8 cellular contexts compared by ENCODE assay signal in genomic region chr1:35707253-35708178, GRCh38. TPM values are rescaled to one million over a fixed set of nuclear protein-coding genes. Genes with fewer than 3 reads are reported as not detected.
DNase-seq lines count a peak whose midpoint lies in the region; ATAC-seq and TF ChIP-seq lines count a peak whose summit lies in the region.

No MANE protein-coding gene starts in this region.

- H3K4me3 ChIP-seq in fibroblast of villous mesenchyme (ENCODE audit: low read depth, low read length) = peak overlapping the region; percentile 48

- H3K27ac Mint-ChIP-seq in activated T-cell treated with anti-CD3 and anti-CD28 coated beads, Interleukin-2, amount 50 U/mL, for 72 hours = peak overlapping the region; percentile 22

- H3K9me3 ChIP-seq in ES-I3 (ENCODE audit: control insufficient read depth, insufficient read depth, low read length) = no peaks in the 10 kb centered on the region

- H3K4me1 ChIP-seq in ES-I3 (ENCODE audit: insufficient read depth, low read length) = peaks cover 16% of the 10 kb centered on the region

- H3K27me3 Mint-ChIP-seq in activated T-cell treated with anti-CD3 and anti-CD28 coated beads, Interleukin-2, amount 50 U/mL, for 72 hours (ENCODE audit: low read depth) = peaks cover 49% of the 10 kb centered on the region

- no peaks in the 10 kb centered on the region for H3K36me3 ChIP-seq in ES-I3 (ENCODE audit: insufficient read depth, low read length)

- TF ChIP-seq CTCF in fibroblast of villous mesenchyme (IDR thresholded peaks at IDR 0.05; ENCODE audit: insufficient read depth, low read depth, low read length) (no peak), omental fat pad (IDR thresholded peaks at IDR 0.05) (no peak)

- peaks cover 19% of the 10 kb centered on the region for H3K4me1 Mint-ChIP-seq in activated T-cell treated with anti-CD3 and anti-CD28 coated beads, Interleukin-2, amount 50 U/mL, for 72 hours (ENCODE audit: low read depth)

- peak overlapping the region; percentile 70 for H3K9ac ChIP-seq in ES-I3 (ENCODE audit: low read depth, low read length)

- peak; percentile 70 to 74 for ATAC-seq in activated T-cell treated with anti-CD3 and anti-CD28 coated beads, Interleukin-2, amount 50 U/mL, for 72 hours (replicated peaks in 1 of 2)
- ATAC-seq in omental fat pad (ENCODE audit: low FRiP score) (peak; percentile 43), HG03565 (IDR thresholded peaks at IDR 0.05; ENCODE audit: unreplicated experiment) (no peak)

- H3K9me3 Mint-ChIP-seq in activated T-cell treated with anti-CD3 and anti-CD28 coated beads, Interleukin-2, amount 50 U/mL, for 72 hours = no peaks in the 10 kb centered on the region

- DNase-seq in NCI-H2196 treated with DMSO at 0.1 percent for 48 hours (lab: John Stamatoyannopoulos, UW; ENCODE audit: unreplicated experiment) (peak; percentile 62), fibroblast of villous mesenchyme (ENCODE audit: low read depth) (no peak), omental fat pad (ENCODE audit: low spot score) (no peak), glomerular visceral epithelial cell (ENCODE audit: extremely low spot score) (no peak), SIG-M5 (lab: John Stamatoyannopoulos, UW) (no peak)
- DNase-seq in activated T-cell treated with anti-CD3 and anti-CD28 coated beads, Interleukin-2, amount 50 U/mL, for 72 hours = peak; percentile 53 to 54

- no peaks in the 10 kb centered on the region for H3K36me3 Mint-ChIP-seq in activated T-cell treated with anti-CD3 and anti-CD28 coated beads, Interleukin-2, amount 50 U/mL, for 72 hours (ENCODE audit: insufficient read depth in 2 of 2)

- peak overlapping the region; percentile 82 to 88 for H3K4me3 Mint-ChIP-seq in activated T-cell treated with anti-CD3 and anti-CD28 coated beads, Interleukin-2, amount 50 U/mL, for 72 hours

RNA-seq across cellular contexts. Expression of gene C1orf216, which starts 11.2 kb away (rescaled TPM):
- 10 to 100 TPM in 1 of 2 donors, 1 to 10 TPM in 1; 9.4 to 11.6 TPM for total RNA-seq in activated T-cell treated with anti-CD3 and anti-CD28 coated beads, Interleukin-2, amount 50 U/mL, for 72 hours
- total RNA-seq in fibroblast of villous mesenchyme = 14.5 and 19.9 TPM in 2 replicates
- total RNA-seq in omental fat pad = 10 to 100 TPM in 3 of 4 donors, 1 to 10 TPM in 1; 9.6 to 28.8 (median 15.5) TPM

Comparison
In these comparisons a context has a peak if more than half of its experiments do, and no peak if none do; other contexts are left out.
1. DNase-seq: peak in NCI-H2196 treated with DMSO at 0.1 percent for 48 hours (single experiment) and activated T-cell treated with anti-CD3 and anti-CD28 coated beads, Interleukin-2, amount 50 U/mL, for 72 hours (2 of 2); none in fibroblast of villous mesenchyme (single experiment), omental fat pad (single experiment), glomerular visceral epithelial cell (single experiment) and SIG-M5 (single experiment).